In genomic region chr6:10584607-10585006, GRCh38 we compare ENCODE assay signal across 17 cellular contexts.
"Had no signal": no experiment of that assay in that cellular context is flagged by ENCODE, and none has a peak within 500 bp of the region (broad histone marks: within the 10 kb centered on the region; RNA-seq: fewer than 3 reads in every experiment).

No MANE protein-coding gene starts in this region.

- H3K9ac ChIP-seq: SK-N-SH had no signal

- DNase-seq: activated B cell treated with CpG ODN at 0.5 μM for 24 hours; activated CD4-positive, alpha-beta T cell treated with anti-CD3 and anti-CD28 coated beads, Interleukin-2, amount 10 ng/mL, durations not matched to agents 7 days and 5 days; activated naive CD4-positive, alpha-beta T cell treated with anti-CD3 and anti-CD28 coated beads, Interleukin-2, amount 50 U/mL, for 16 hours; activated T-cell treated with anti-CD3 and anti-CD28 coated beads for 4 hours; amniotic stem cell; body of pancreas; cortex of kidney; pancreas; right cardiac atrium; SK-N-SH; T-helper 1 cell; transverse colon had no signal

- H3K27me3 ChIP-seq: body of pancreas, pancreas, transverse colon had no signal

- H3K4me2 ChIP-seq: SK-N-SH had no signal

- FAIRE-seq: islet of Langerhans, pancreas had no signal

- H3K9me2 ChIP-seq: SK-N-SH had no signal

- ATAC-seq: activated T-helper 17 cell treated with anti-CD3 and anti-CD28 coated beads, Interleukin-2, amount 50 U/mL, for 72 hours; esophagus mucosa; left lobe of liver; stimulated activated effector memory CD8-positive, alpha-beta T cell treated with anti-CD3 and anti-CD28 coated beads, Interleukin-12 subunit alpha, Interleukin-12 subunit beta, amount 100 ng/mL, for 72 hours had no signal

- H3K4me3 ChIP-seq: body of pancreas, pancreas, transverse colon had no signal

- H3K9me3 ChIP-seq: body of pancreas, pancreas, SK-N-SH, transverse colon had no signal

- H3K36me3 ChIP-seq: pancreas, transverse colon had no signal
